In genomic region chr2:119744335-119744939, GRCh38 we compare ENCODE assay signal across 12 cellular contexts. TPM values are rescaled to one million over a fixed set of nuclear protein-coding genes. Genes with fewer than 3 reads are reported as not detected.
DNase-seq lines count a peak whose midpoint lies in the region; ATAC-seq and TF ChIP-seq lines count a peak whose summit lies in the region.
"Had no signal": no experiment of that assay in that cellular context is flagged by ENCODE, and none has a peak within 500 bp of the region (broad histone marks: within the 10 kb centered on the region; RNA-seq: fewer than 3 reads in every experiment).

No MANE protein-coding gene starts in this region.

- TF ChIP-seq EP300 in Ishikawa (IDR thresholded peaks at IDR 0.05; ENCODE audit: borderline replicate concordance) (no peak), SK-N-SH (IDR thresholded peaks at IDR 0.05; ENCODE audit: borderline replicate concordance in 1 of 2, low read depth in 1 of 2, low read length in 1 of 2) (peak in 1 of 2 experiments; percentile 88; a peak in 2 of 4 replicates)

- no peak for ATAC-seq in HG03159 (IDR thresholded peaks at IDR 0.05; ENCODE audit: unreplicated experiment)
- ATAC-seq in HG02852 (IDR thresholded peaks at IDR 0.05; ENCODE audit: unreplicated experiment), result no peak
- ATAC-seq in HG02588 (IDR thresholded peaks at IDR 0.05; ENCODE audit: unreplicated experiment), result no peak
- no peak for ATAC-seq in HG02798 (IDR thresholded peaks at IDR 0.05; ENCODE audit: poor library complexity, unreplicated experiment)
- ATAC-seq: T-cell had no signal

- peaks cover 8% of the 10 kb centered on the region for H3F3A ChIP-seq in SK-N-SH (replicated peaks; ENCODE audit: insufficient read depth)

- TF ChIP-seq CTCF in Calu3 (IDR thresholded peaks at IDR 0.05; ENCODE audit: unreplicated experiment) (no peak), SK-N-SH (IDR thresholded peaks at IDR 0.05) (no peak)

- H3K4me2 ChIP-seq in SK-N-SH, result peak overlapping the region; percentile 29; the same call in 1 of the 2 replicates

- H3K4me3 Mint-ChIP-seq in Calu3 (ENCODE audit: low read depth, unreplicated experiment), result no peak overlapping the region
- H3K4me3 Mint-ChIP-seq: T-cell had no signal

- no peak overlapping the region for H3K4me3 ChIP-seq in SK-N-SH (ENCODE audit: low read depth in 2 of 2, low read length in 1 of 2)
- H3K4me3 ChIP-seq: transverse colon had no signal

- H3K9me3 Mint-ChIP-seq in Calu3 (ENCODE audit: low read depth, unreplicated experiment), result no peaks in the 10 kb centered on the region
- H3K9me3 Mint-ChIP-seq: T-cell had no signal

- POLR2A ChIA-PET in SK-N-SH (lab: Yijun Ruan, JAX), result no interaction called here

- no peak overlapping the region for H3K27ac Mint-ChIP-seq in Calu3 (ENCODE audit: unreplicated experiment)
- H3K27ac Mint-ChIP-seq: T-cell had no signal

- peak overlapping the region in 1 of 2 experiments; percentile 34; a peak in 1 of 4 replicates for H3K27ac ChIP-seq in SK-N-SH (ENCODE audit: low read depth in 2 of 2, low read length in 1 of 2)
- H3K27ac ChIP-seq: neutrophil, transverse colon had no signal

- TF ChIP-seq RAD21 in Ishikawa (IDR thresholded peaks at IDR 0.05; ENCODE audit: low read depth) (no peak), SK-N-SH (IDR thresholded peaks at IDR 0.05; ENCODE audit: low read length) (no peak)

- H3K27me3 Mint-ChIP-seq in Calu3 (ENCODE audit: unreplicated experiment), result peaks cover 62% of the 10 kb centered on the region

- H3K36me3 ChIP-seq in SK-N-SH (replicated peaks in 1 of 2; ENCODE audit: control insufficient read depth in 1 of 2, insufficient read depth in 2 of 2, low read length in 1 of 2), result no peaks in the 10 kb centered on the region
- H3K36me3 ChIP-seq: neutrophil, transverse colon had no signal

- WGBS in SK-N-SH (ENCODE audit: low lambda C conversion rate), result 23% methylated on average over 2 of the region's 2 CpGs

- H3K79me2 ChIP-seq in SK-N-SH (ENCODE audit: insufficient read depth), result no peaks in the 10 kb centered on the region

- no peaks in the 10 kb centered on the region for H3K9me2 ChIP-seq in SK-N-SH

- no peaks in the 10 kb centered on the region for H4K20me1 ChIP-seq in SK-N-SH (ENCODE audit: insufficient read depth)

- no peaks in the 10 kb centered on the region for H3K9me3 ChIP-seq in SK-N-SH
- H3K9me3 ChIP-seq: neutrophil, transverse colon had no signal

- no peak overlapping the region for H3K9ac ChIP-seq in SK-N-SH

- H3K4me1 ChIP-seq in SK-N-SH (ENCODE audit: control insufficient read depth in 1 of 2, insufficient read depth in 2 of 2, low read depth in 1 of 2, low read length in 1 of 2), result peaks cover 4 to 20% of the 10 kb centered on the region in 2 experiments
- H3K4me1 ChIP-seq: transverse colon had no signal

- BruUV-seq in Calu3 (replicated peaks; lab: Mats Ljungman, UMichigan), result no TSS peak

- no peaks in the 10 kb centered on the region for H3K36me3 Mint-ChIP-seq in Calu3 (ENCODE audit: insufficient read depth, unreplicated experiment)
- H3K36me3 Mint-ChIP-seq: T-cell had no signal

- H2AFZ ChIP-seq in SK-N-SH (ENCODE audit: low read depth), result no peak overlapping the region

- CTCF ChIA-PET in Calu3 (lab: Charles Lee), result no interaction called here
- CTCF ChIA-PET in SK-N-SH (lab: Yijun Ruan, JAX), result no interaction called here

- H3K4me1 Mint-ChIP-seq in Calu3 (ENCODE audit: low read depth, unreplicated experiment), result peaks cover 27% of the 10 kb centered on the region
- H3K4me1 Mint-ChIP-seq: T-cell had no signal

- intact Hi-C loops in Calu3 (cut with micrococcal nuclease; ENCODE audit: unreplicated experiment), result loop anchor here (5.0 kb wide), 1 partner anchor 42 kb away; no protein-coding TSS in a partner anchor

- H3K27me3 ChIP-seq in SK-N-SH (ENCODE audit: insufficient read depth), result no peaks in the 10 kb centered on the region
- H3K27me3 ChIP-seq: neutrophil, transverse colon had no signal

- peak; percentile 76 for DNase-seq in Calu3
- DNase-seq in SK-N-SH, result no peak
- peak; percentile 92 for DNase-seq in kidney tubule cell (ENCODE audit: low spot score)
- DNase-seq: NCI-H1436 treated with DMSO at 0.1 percent for 48 hours, T-cell, transverse colon had no signal

TF ChIP-seq in Ishikawa, 13 proteins besides CTCF, POLR2A, EP300 and RAD21:
- TF ChIP-seq EGR1 (IDR thresholded peaks at IDR 0.05), result no peak
- TF ChIP-seq NFIC (IDR thresholded peaks at IDR 0.05), result peak; percentile 52

TF ChIP-seq in SK-N-SH, 30 proteins besides CTCF, POLR2A, EP300 and RAD21 (continues in another document):
- no peak for TF ChIP-seq TAF1 (IDR thresholded peaks at IDR 0.05; ENCODE audit: borderline replicate concordance, low read depth, low read length)
- TF ChIP-seq USF1 (IDR thresholded peaks at IDR 0.05; ENCODE audit: borderline replicate concordance, low read depth), result no peak
- no peak for TF ChIP-seq MEF2A (IDR thresholded peaks at IDR 0.05; ENCODE audit: borderline replicate concordance, low read depth)
- no peak for TF ChIP-seq RCOR1 (IDR thresholded peaks at IDR 0.05; ENCODE audit: low read length)
- peak; percentile 63; the same call in 1 of the 2 replicates for TF ChIP-seq REST (IDR thresholded peaks at IDR 0.05; ENCODE audit: low read depth, low read length)
- TF ChIP-seq TCF12 (IDR thresholded peaks at IDR 0.05), result peak; percentile 99
- TF ChIP-seq GABPA (IDR thresholded peaks at IDR 0.05; ENCODE audit: low read depth), result no peak
- TF ChIP-seq EZH2phosphoT487 (IDR thresholded peaks at IDR 0.05; ENCODE audit: borderline replicate concordance, low read depth), result no peak
- no peak for TF ChIP-seq NRF1 (IDR thresholded peaks at IDR 0.05; ENCODE audit: low read depth, low read length)
- TF ChIP-seq FOXM1 (IDR thresholded peaks at IDR 0.05; ENCODE audit: low read depth), result no peak
- TF ChIP-seq FOSL2 (IDR thresholded peaks at IDR 0.05; ENCODE audit: borderline replicate concordance, low read depth), result peak; percentile 96
- TF ChIP-seq SIN3A (IDR thresholded peaks at IDR 0.05; ENCODE audit: borderline replicate concordance, low read depth, low read length), result no peak; the same call in 1 of the 2 replicates
- peak; percentile 94 for TF ChIP-seq PBX3 (IDR thresholded peaks at IDR 0.05)
- no peak for TF ChIP-seq MXI1 (IDR thresholded peaks at IDR 0.05; ENCODE audit: low read depth, low read length)
- TF ChIP-seq POLR2AphosphoS5 (IDR thresholded peaks at IDR 0.05; ENCODE audit: low read depth, low read length), result peak; percentile 79
- peak; percentile 83; the same call in 1 of the 2 replicates for TF ChIP-seq RXRA (IDR thresholded peaks at IDR 0.05; ENCODE audit: borderline replicate concordance, low read depth)
- no peak for TF ChIP-seq USF2 (IDR thresholded peaks at IDR 0.05; ENCODE audit: borderline replicate concordance, low read depth, low read length)
- no peak for TF ChIP-seq GATA2 (CRISPR knock-in tag; IDR thresholded peaks at IDR 0.05)
- peak; percentile 99 for TF ChIP-seq NFIC (IDR thresholded peaks at IDR 0.05; ENCODE audit: borderline replicate concordance)

RNA-seq across cellular contexts. Expression of gene PTPN4, which starts 15.3 kb away (rescaled TPM):
- 47.4 and 52.4 TPM in 2 replicates for total RNA-seq in Calu3 (2022)
- 6.2 and 8.4 TPM in 2 replicates for polyA plus RNA-seq in SK-N-SH (2012; rRNA removed)
- 5.9 and 8.2 TPM in 2 replicates for polyA plus RNA-seq in SK-N-SH (2012; cell fraction: cytosol; rRNA removed)
- polyA plus RNA-seq in SK-N-SH (2012; cell fraction: nucleus; rRNA removed), result 11.8 and 21.2 TPM in 2 replicates
